1 cellular context compared by ENCODE assay signal in genomic region chr17:49067163-49067562, GRCh38.
TF ChIP-seq lines count a peak whose summit lies in the region.

No MANE protein-coding gene starts in this region.

TF ChIP-seq in SK-N-SH treated with all-trans-retinoic acid at 6 μM for 48 hours, 23 proteins besides CTCF, POLR2A, EP300 and RAD21 (continued from another document):
- no peak for TF ChIP-seq TSHZ2 (CRISPR knock-in tag; IDR thresholded peaks at IDR 0.05)
- no peak for TF ChIP-seq ZNF565 (CRISPR knock-in tag; conservative IDR thresholded peaks at IDR 0.05; ENCODE audit: low read depth)
- TF ChIP-seq ZFP30 (CRISPR knock-in tag; IDR thresholded peaks at IDR 0.05) = no peak
- no peak for TF ChIP-seq CSRNP3 (CRISPR knock-in tag; IDR thresholded peaks at IDR 0.05)
- TF ChIP-seq ZNF8 (CRISPR knock-in tag; IDR thresholded peaks at IDR 0.05) = no peak
- no peak for TF ChIP-seq ZFP3 (CRISPR knock-in tag; IDR thresholded peaks at IDR 0.05)
- TF ChIP-seq PPARA (CRISPR knock-in tag; IDR thresholded peaks at IDR 0.05; ENCODE audit: borderline replicate concordance) = no peak
- no peak for TF ChIP-seq ZNF70 (CRISPR knock-in tag; IDR thresholded peaks at IDR 0.05)
- no peak for TF ChIP-seq ESRRG (CRISPR knock-in tag; IDR thresholded peaks at IDR 0.05)
- no peak for TF ChIP-seq CSDC2 (CRISPR knock-in tag; IDR thresholded peaks at IDR 0.05)
- no peak for TF ChIP-seq ISL1 (CRISPR knock-in tag; IDR thresholded peaks at IDR 0.05)
- no peak for TF ChIP-seq GLIS3 (CRISPR knock-in tag; IDR thresholded peaks at IDR 0.05)
